ENCODE assay signal across 3 cellular contexts in genomic region chr9:125203259-125203658, GRCh38.
TF ChIP-seq lines count a peak whose summit lies in the region.

No MANE protein-coding gene starts in this region.

TF ChIP-seq in SK-N-SH, 30 proteins besides CTCF, POLR2A, EP300 and RAD21:
- TF ChIP-seq TEAD4 (IDR thresholded peaks at IDR 0.05; ENCODE audit: borderline replicate concordance, insufficient read depth) (no peak), PBX3 (IDR thresholded peaks at IDR 0.05) (no peak), RXRA (IDR thresholded peaks at IDR 0.05; ENCODE audit: borderline replicate concordance, low read depth) (no peak), FOXJ3 (CRISPR knock-in tag; IDR thresholded peaks at IDR 0.05) (no peak), ELF1 (IDR thresholded peaks at IDR 0.05) (no peak), GATA2 (CRISPR knock-in tag; IDR thresholded peaks at IDR 0.05) (no peak)

TF ChIP-seq in SK-N-SH treated with all-trans-retinoic acid at 6 μM for 48 hours, 23 proteins besides CTCF, POLR2A, EP300 and RAD21:
- TF ChIP-seq SNAI2 (CRISPR knock-in tag; IDR thresholded peaks at IDR 0.05) (no peak), ZC3H10 (CRISPR knock-in tag; IDR thresholded peaks at IDR 0.05) (no peak), CREB5 (CRISPR knock-in tag; IDR thresholded peaks at IDR 0.05; ENCODE audit: low read depth) (no peak), ZNF565 (CRISPR knock-in tag; conservative IDR thresholded peaks at IDR 0.05; ENCODE audit: low read depth) (no peak), ZFP30 (CRISPR knock-in tag; IDR thresholded peaks at IDR 0.05) (no peak)

TF ChIP-seq in GM12878, 131 proteins besides CTCF, POLR2A, EP300 and RAD21:
- TF ChIP-seq HDAC2 (IDR thresholded peaks at IDR 0.05): no peak
- TF ChIP-seq JUNB (IDR thresholded peaks at IDR 0.05): no peak
- no peak for TF ChIP-seq BACH1 (IDR thresholded peaks at IDR 0.05; ENCODE audit: borderline replicate concordance)
- TF ChIP-seq PAX8 (IDR thresholded peaks at IDR 0.05): no peak
- TF ChIP-seq FOS (IDR thresholded peaks at IDR 0.05; ENCODE audit: borderline replicate concordance, extremely low read depth, insufficient read length): no peak
- TF ChIP-seq POLR2AphosphoS5 (IDR thresholded peaks at IDR 0.05; ENCODE audit: low read length): no peak
- TF ChIP-seq SRF (IDR thresholded peaks at IDR 0.05; ENCODE audit: low read depth in 2 of 2, low read length in 2 of 2): no peak
- no peak for TF ChIP-seq ZBTB33 (IDR thresholded peaks at IDR 0.05)
- TF ChIP-seq MXI1 (IDR thresholded peaks at IDR 0.05; ENCODE audit: low read depth, low read length): no peak
- TF ChIP-seq CBX3 (IDR thresholded peaks at IDR 0.05; ENCODE audit: borderline replicate concordance, low read depth): no peak
- TF ChIP-seq USF1 (IDR thresholded peaks at IDR 0.05; ENCODE audit: borderline replicate concordance, extremely low read length, insufficient read depth, low read depth, low read length): no peak
- no peak for TF ChIP-seq SMC3 (IDR thresholded peaks at IDR 0.05; ENCODE audit: borderline replicate concordance, low read length)
- no peak for TF ChIP-seq MYB (IDR thresholded peaks at IDR 0.05; ENCODE audit: borderline replicate concordance, low read depth, low read length)
- TF ChIP-seq, protein P1, sequence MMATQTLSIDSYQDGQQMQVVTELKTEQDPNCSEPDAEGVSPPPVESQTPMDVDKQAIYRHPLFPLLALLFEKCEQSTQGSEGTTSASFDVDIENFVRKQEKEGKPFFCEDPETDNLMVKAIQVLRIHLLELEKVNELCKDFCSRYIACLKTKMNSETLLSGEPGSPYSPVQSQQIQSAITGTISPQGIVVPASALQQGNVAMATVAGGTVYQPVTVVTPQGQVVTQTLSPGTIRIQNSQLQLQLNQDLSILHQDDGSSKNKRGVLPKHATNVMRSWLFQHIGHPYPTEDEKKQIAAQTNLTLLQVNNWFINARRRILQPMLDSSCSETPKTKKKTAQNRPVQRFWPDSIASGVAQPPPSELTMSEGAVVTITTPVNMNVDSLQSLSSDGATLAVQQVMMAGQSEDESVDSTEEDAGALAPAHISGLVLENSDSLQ (IDR thresholded peaks at IDR 0.05): no peak
- no peak for TF ChIP-seq BCL3 (IDR thresholded peaks at IDR 0.05; ENCODE audit: borderline replicate concordance, insufficient read depth, low read depth, low read length, poor library complexity, severe bottlenecking)
